ENCODE assay signal across 15 cellular contexts in genomic region chr16:50593410-50594139, GRCh38. TPM values are rescaled to one million over a fixed set of nuclear protein-coding genes. Genes with fewer than 3 reads are reported as not detected.
DNase-seq lines count a peak whose midpoint lies in the region; TF ChIP-seq lines count a peak whose summit lies in the region.
"Had no signal": no experiment of that assay in that cellular context is flagged by ENCODE, and none has a peak within 500 bp of the region (broad histone marks: within the 10 kb centered on the region; RNA-seq: fewer than 3 reads in every experiment).

No MANE protein-coding gene starts in this region.

- peak; percentile 34 for DNase-seq in ELR (ENCODE audit: low read depth)
- DNase-seq in esophagus squamous epithelium (lab: John Stamatoyannopoulos, UW) = no peak
- DNase-seq in neural crest cell (ENCODE audit: low read depth, low spot score) = peak; percentile 10
- no peak for DNase-seq in NCI-H510A treated with DMSO at 0.1 percent for 48 hours (lab: John Stamatoyannopoulos, UW)
- DNase-seq in RWPE1 (ENCODE audit: low spot score) = no peak
- no peak for DNase-seq in mesenteric fat pad (ENCODE audit: low spot score)
- no peak for DNase-seq in NCI-H1417 (lab: John Stamatoyannopoulos, UW)
- DNase-seq: activated CD4-positive, alpha-beta T cell treated with anti-CD3 and anti-CD28 coated beads, Interleukin-2, amount 50 U/mL, for 48 hours; DMS53; mucosa of descending colon; NCI-H2081; stimulated activated CD4-positive, alpha-beta T cell treated with anti-CD3 and anti-CD28 coated beads, Interleukin-15, amount 100 ng/mL, for 24 hours had no signal

- H3K4me1 Mint-ChIP-seq in neural crest cell = peaks cover 3% of the 10 kb centered on the region

- no peak overlapping the region for H3K4me2 ChIP-seq in OCI-LY1 (ENCODE audit: low read length)

- H3K36me3 Mint-ChIP-seq in neural crest cell (ENCODE audit: low read depth) = no peaks in the 10 kb centered on the region
- H3K36me3 Mint-ChIP-seq: activated naive CD8-positive, alpha-beta T cell had no signal

- H3K4me1 ChIP-seq in OCI-LY1 (ENCODE audit: insufficient read depth, low read length, severe bottlenecking) = peaks cover 8% of the 10 kb centered on the region
- peaks cover 11 to 65% (median 22%) of the 10 kb centered on the region in 3 donors for H3K4me1 ChIP-seq in esophagus squamous epithelium
- H3K4me1 ChIP-seq: SJCRH30 had no signal

- intact Hi-C loops in esophagus squamous epithelium (cut with DNase I) = no loop called here

- no peaks in the 10 kb centered on the region for H4K20me1 ChIP-seq in OCI-LY1 (ENCODE audit: insufficient read depth, low read length)

- H3K9me3 Mint-ChIP-seq in neural crest cell = no peaks in the 10 kb centered on the region

- POLR2A ChIA-PET in RWPE1 (lab: Yijun Ruan, JAX; ENCODE audit: low non-redundant PET) = no interaction called here

- no peaks in the 10 kb centered on the region for H3F3A ChIP-seq in OCI-LY1 (ENCODE audit: insufficient read depth, low read length)

- no peak overlapping the region for H3K9ac ChIP-seq in OCI-LY1 (ENCODE audit: low read length)

- H3K36me3 ChIP-seq in OCI-LY1 (ENCODE audit: insufficient read depth, low read length) (no peaks in the 10 kb centered on the region), esophagus squamous epithelium (no peaks in the 10 kb centered on the region)
- H3K36me3 ChIP-seq: SJCRH30 had no signal

- CTCF ChIA-PET in RWPE1 (lab: Yijun Ruan, JAX) = interaction anchor here (0.6 to 0.8 kb wide), 5 partner anchors 10 to 227 kb away, joined by 3 to 4 read pairs (median 3); no protein-coding TSS in a partner anchor

- no peaks in the 10 kb centered on the region for H3K79me2 ChIP-seq in OCI-LY1 (ENCODE audit: insufficient read depth, low read length)

- peak; percentile 18; the same call in 1 of the 2 replicates for TF ChIP-seq CTCF in OCI-LY1 (IDR thresholded peaks at IDR 0.05; ENCODE audit: low read length)
- TF ChIP-seq CTCF in esophagus squamous epithelium (IDR thresholded peaks at IDR 0.05) = peak in 1 of 6 experiments; percentile 8
- TF ChIP-seq CTCF in neural crest cell (conservative IDR thresholded peaks at IDR 0.05) = peak; percentile 36
- no peak for TF ChIP-seq CTCF in RWPE1 (conservative IDR thresholded peaks at IDR 0.05; ENCODE audit: low read depth)

- H3K27ac Mint-ChIP-seq in neural crest cell (ENCODE audit: unreplicated experiment) = no peak overlapping the region
- H3K27ac Mint-ChIP-seq: activated naive CD8-positive, alpha-beta T cell had no signal

- H3K27me3 Mint-ChIP-seq in neural crest cell (ENCODE audit: low read depth) = no peaks in the 10 kb centered on the region
- H3K27me3 Mint-ChIP-seq: activated naive CD8-positive, alpha-beta T cell had no signal

- H3K9me3 ChIP-seq in OCI-LY1 (ENCODE audit: low read length) (no peaks in the 10 kb centered on the region), esophagus squamous epithelium (no peaks in the 10 kb centered on the region)
- H3K9me3 ChIP-seq: mucosa of descending colon, SJCRH30 had no signal

- no peak for TF ChIP-seq POLR2A in esophagus squamous epithelium (IDR thresholded peaks at IDR 0.05)

- H3K27me3 ChIP-seq in OCI-LY1 (ENCODE audit: insufficient read depth, low read length) = 0 out of 2 replicates have a peak, but pooled peaks cover 7% of the 10 kb centered on the region
- H3K27me3 ChIP-seq in esophagus squamous epithelium = no peaks in the 10 kb centered on the region

- H3K4me3 ChIP-seq in OCI-LY1 (ENCODE audit: low read depth, low read length, poor library complexity, severe bottlenecking) (no peak overlapping the region), esophagus squamous epithelium (no peak overlapping the region)
- H3K4me3 ChIP-seq: mucosa of descending colon, SJCRH30 had no signal

- H3K9me2 ChIP-seq in OCI-LY1 (ENCODE audit: low read depth, low read length) = no peaks in the 10 kb centered on the region

- WGBS in esophagus squamous epithelium, 2 donors = 68 to 70% methylated on average over 6 to 7 of the region's 9 CpGs

- H3K27ac ChIP-seq in OCI-LY1 (ENCODE audit: low read depth, low read length, poor library complexity, severe bottlenecking) (no peak overlapping the region), esophagus squamous epithelium (peak overlapping the region in 3 of 4 donors; percentile 44 to 66 (median 53)), RWPE1 (no peak overlapping the region)
- H3K27ac ChIP-seq: SJCRH30 had no signal

- no peak overlapping the region for H3K4me3 Mint-ChIP-seq in neural crest cell
- H3K4me3 Mint-ChIP-seq: activated naive CD8-positive, alpha-beta T cell had no signal

- no peak overlapping the region for H2AFZ ChIP-seq in OCI-LY1 (ENCODE audit: low read length)

RNA-seq across cellular contexts. Expression of gene NKD1, which starts 45.4 kb away (rescaled TPM):
- total RNA-seq in esophagus squamous epithelium (10 to 100 TPM in 1 of 4 donors, 1 to 10 TPM in 3; 1.1 to 10.5 (median 3.1) TPM), neural crest cell (49.8 and 54.7 TPM in 2 replicates), mesenteric fat pad (2.4 TPM)

Comparison
In these comparisons a context has a peak if more than half of its experiments do, and no peak if none do; other contexts are left out.
1. DNase-seq: peak in ELR (single experiment) and neural crest cell (single experiment); none in esophagus squamous epithelium (single experiment), NCI-H510A treated with DMSO at 0.1 percent for 48 hours (single experiment), RWPE1 (single experiment), mesenteric fat pad (single experiment) and NCI-H1417 (0 of 3).
2. H3K27ac ChIP-seq: peak in esophagus squamous epithelium (3 of 4); none in OCI-LY1 (single experiment) and RWPE1 (single experiment).